Comparison of ENCODE assay signal across 27 cellular contexts in genomic region chr2:169565686-169566085, GRCh38. TPM values are rescaled to one million over a fixed set of nuclear protein-coding genes. Genes with fewer than 3 reads are reported as not detected.
"Had no signal": no experiment of that assay in that cellular context is flagged by ENCODE, and none has a peak within 500 bp of the region (broad histone marks: within the 10 kb centered on the region; RNA-seq: fewer than 3 reads in every experiment).

No MANE protein-coding gene starts in this region.

- ATAC-seq: left colon; mucosa of descending colon; naive thymus-derived CD4-positive, alpha-beta T cell; natural killer cell treated with Interleukin-12 subunit alpha and Interleukin-12 subunit beta and Interleukin-15 and Interleukin-18, amount 100 ng/mL, for 72 hours; right cardiac atrium; sciatic nerve; stimulated activated naive B cell treated with anti-CD40 and anti-IgM and Interleukin-4, amounts not matched to agents 10 μg/mL and 1 μg/mL and 100 μg/mL, for 72 hours; stimulated activated naive CD8-positive, alpha-beta T cell treated with anti-CD3 and anti-CD28 coated beads, Interleukin-15, Interleukin-2, amounts not matched to agents 100 U/mL and 50 U/mL, for 24 hours had no signal

- DNase-seq: hippocampal formation; kidney; left colon; left ventricle myocardium inferior; midbrain; mucosa of descending colon; naive thymus-derived CD4-positive, alpha-beta T cell; ovary; retina; right cardiac atrium; stimulated activated CD4-positive, alpha-beta T cell treated with anti-CD3 and anti-CD28 coated beads, Interleukin-12 subunit alpha, Interleukin-12 subunit beta, amount 100 ng/mL, for 4 hours; stimulated activated CD4-positive, alpha-beta T cell treated with anti-CD3 and anti-CD28 coated beads, Interleukin-15, amount 100 ng/mL, for 24 hours; stimulated activated CD4-positive, alpha-beta T cell treated with anti-CD3 and anti-CD28 coated beads, Interleukin-2, amount 100 ng/mL, for 24 hours; stimulated activated CD4-positive, alpha-beta T cell treated with anti-CD3 and anti-CD28 coated beads, Interleukin-4, amount 100 ng/mL, for 1 hour; stimulated activated naive B cell treated with anti-CD40 and anti-IgM and Interleukin-4, amounts not matched to agents 10 μg/mL and 1 μg/mL and 100 μg/mL, for 72 hours; stimulated activated naive CD8-positive, alpha-beta T cell treated with anti-CD3 and anti-CD28 coated beads, Interleukin-15, Interleukin-2, amounts not matched to agents 100 U/mL and 50 U/mL, for 24 hours; stomach; testis; thyroid gland; transverse colon; upper lobe of left lung had no signal

- H3K9me3 Mint-ChIP-seq: memory B cell; natural killer cell treated with Interleukin-12 subunit alpha and Interleukin-12 subunit beta and Interleukin-15 and Interleukin-18, amount 100 ng/mL, for 72 hours; stimulated activated naive B cell treated with anti-CD40 and anti-IgM and Interleukin-4, amounts not matched to agents 10 μg/mL and 1 μg/mL and 100 μg/mL, for 72 hours had no signal

- H3K4me3 ChIP-seq: left ventricle myocardium inferior, lung, mucosa of descending colon, ovary, prostate gland, skin epidermis, stomach, testis, thyroid gland, transverse colon, upper lobe of left lung had no signal

- H3K4me1 ChIP-seq: prostate gland, testis, thyroid gland, upper lobe of left lung had no signal

- H3K36me3 ChIP-seq: ovary, prostate gland, thyroid gland had no signal

- H3K27ac Mint-ChIP-seq: memory B cell; natural killer cell treated with Interleukin-12 subunit alpha and Interleukin-12 subunit beta and Interleukin-15 and Interleukin-18, amount 100 ng/mL, for 72 hours; stimulated activated naive B cell treated with anti-CD40 and anti-IgM and Interleukin-4, amounts not matched to agents 10 μg/mL and 1 μg/mL and 100 μg/mL, for 72 hours had no signal

- H3K27ac ChIP-seq: left ventricle myocardium inferior, ovary, prostate gland, skin epidermis, stomach, testis, thyroid gland, transverse colon, upper lobe of left lung had no signal

- H3K9me3 ChIP-seq: left ventricle myocardium inferior, mucosa of descending colon, ovary, prostate gland, stomach, testis, thyroid gland, transverse colon, upper lobe of left lung had no signal

- FAIRE-seq: kidney had no signal

- H3K27me3 Mint-ChIP-seq: memory B cell; naive thymus-derived CD4-positive, alpha-beta T cell; natural killer cell treated with Interleukin-12 subunit alpha and Interleukin-12 subunit beta and Interleukin-15 and Interleukin-18, amount 100 ng/mL, for 72 hours; stimulated activated naive B cell treated with anti-CD40 and anti-IgM and Interleukin-4, amounts not matched to agents 10 μg/mL and 1 μg/mL and 100 μg/mL, for 72 hours had no signal

- H3K4me3 Mint-ChIP-seq: memory B cell; naive thymus-derived CD4-positive, alpha-beta T cell; natural killer cell treated with Interleukin-12 subunit alpha and Interleukin-12 subunit beta and Interleukin-15 and Interleukin-18, amount 100 ng/mL, for 72 hours; stimulated activated naive B cell treated with anti-CD40 and anti-IgM and Interleukin-4, amounts not matched to agents 10 μg/mL and 1 μg/mL and 100 μg/mL, for 72 hours had no signal

- H3K27me3 ChIP-seq: ovary, stomach, testis, thyroid gland, transverse colon, upper lobe of left lung had no signal

RNA-seq across cellular contexts. Expression of gene KLHL41, which starts 56.2 kb away (rescaled TPM):
- total RNA-seq: natural killer cell treated with Interleukin-12 subunit alpha and Interleukin-12 subunit beta and Interleukin-15 and Interleukin-18, amount 100 ng/mL, for 72 hours had no signal
